8 cellular contexts compared by ENCODE assay signal in the genomic region with DNA sequence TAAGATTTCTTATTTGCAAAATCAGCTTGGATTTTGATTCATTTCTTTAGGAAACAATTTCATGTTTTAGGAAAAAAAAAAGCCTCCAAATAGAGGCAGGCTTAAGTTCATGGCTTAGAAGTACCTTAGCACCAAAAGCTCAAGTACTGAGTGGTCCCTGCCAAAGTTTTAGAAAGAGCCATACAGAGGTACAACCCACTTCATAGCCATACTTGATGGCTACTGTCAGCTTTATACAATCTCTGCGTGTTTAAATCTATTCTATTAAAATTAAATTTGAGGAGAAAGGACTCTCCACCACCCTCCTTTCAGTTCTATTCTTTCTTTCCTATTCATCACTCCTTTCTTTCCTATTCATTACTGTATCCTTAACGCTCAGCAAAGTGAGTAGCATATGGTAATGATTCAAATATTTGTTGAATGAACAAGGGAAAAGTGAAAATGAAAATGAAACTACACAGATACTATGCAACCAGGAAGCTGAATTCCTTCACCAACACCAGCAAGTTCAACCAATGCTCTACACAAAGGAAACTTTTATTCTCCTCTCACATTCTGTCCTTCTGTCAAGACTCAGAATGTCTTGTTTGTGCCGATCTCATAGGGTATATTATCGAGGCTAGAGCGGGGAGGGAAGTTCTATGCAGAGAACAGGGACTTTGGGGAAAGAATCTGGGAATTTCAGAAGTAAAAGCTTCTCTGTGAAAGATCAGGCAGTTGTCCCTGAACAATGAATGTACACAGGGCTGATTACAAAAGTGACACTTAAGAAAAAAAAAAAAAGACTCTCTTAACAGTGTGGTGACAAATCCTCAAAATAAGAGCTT.
A peak's percentile ranks its signal among the peaks of the same experiment; 100 is the strongest.
DNase-seq lines count a peak whose midpoint lies in the region; ATAC-seq and TF ChIP-seq lines count a peak whose summit lies in the region.

No MANE protein-coding gene starts in this region.

- H3K36me3 ChIP-seq in heart left ventricle (no peaks in the 10 kb centered on the region), spleen (no peaks in the 10 kb centered on the region)

- ATAC-seq in GM18868 (IDR thresholded peaks at IDR 0.05; ENCODE audit: unreplicated experiment), result peak; percentile 66
- peak in 2 of 4 donors; percentile 22 to 55 for ATAC-seq in heart left ventricle

- H3K4me1 ChIP-seq in heart left ventricle (peaks cover 0 to 42% (median 0%) of the 10 kb centered on the region in 12 donors), spleen (peaks cover 0 to 26% (median 1%) of the 10 kb centered on the region in 6 donors)

- H3K9me3 Mint-ChIP-seq in activated CD4-positive, alpha-beta memory T cell treated with anti-CD3 and anti-CD28 coated beads for 36 hours, result no peaks in the 10 kb centered on the region

- H3K4me3 ChIP-seq in HL-60 (replicated peaks; ENCODE audit: insufficient read depth, low read length) (no peak overlapping the region), heart left ventricle (peak overlapping the region in 10 of 12 donors; percentile 25 to 57 (median 37)), spleen (peak overlapping the region in 3 of 8 donors; percentile 2 to 53 (median 9))

- WGBS in heart left ventricle, 4 donors, result 58 to 65% (median 61%) methylated on average over 5 of the region's 5 CpGs
- WGBS in spleen, 5 donors, result 62 to 75% (median 68%) methylated on average over 5 of the region's 5 CpGs

- no peaks in the 10 kb centered on the region for H3K36me3 Mint-ChIP-seq in activated CD4-positive, alpha-beta memory T cell treated with anti-CD3 and anti-CD28 coated beads for 36 hours

- CTCF ChIA-PET in activated CD4-positive, alpha-beta memory T cell treated with anti-CD3 and anti-CD28 coated beads for 36 hours (lab: Charles Lee), result interaction anchor here (1.2 kb wide), 1 partner anchor 298 kb away, joined by 3 read pairs; no protein-coding TSS in a partner anchor

- intact Hi-C loops in activated CD4-positive, alpha-beta memory T cell treated with anti-CD3 and anti-CD28 coated beads for 36 hours (cut with micrococcal nuclease), result loop anchor here (5.0 kb wide), 2 partner anchors 138 to 448 kb away; partner anchors contain the start of gene SPEF2
- intact Hi-C loops in heart left ventricle (cut with DNase I), result no loop called here
- intact Hi-C loops in spleen (cut with DNase I; ENCODE audit: low total_unique reads), result no loop called here

- H3K27me3 Mint-ChIP-seq in activated CD4-positive, alpha-beta memory T cell treated with anti-CD3 and anti-CD28 coated beads for 36 hours, result no peaks in the 10 kb centered on the region

- DNase-seq in HL-60 (ENCODE audit: low read depth in 1 of 2, low spot score in 1 of 2) (peak in 1 of 2 experiments; percentile 23), heart left ventricle (no peak), spleen (no peak), erythroblast (lab: John Stamatoyannopoulos, UW) (no peak), cerebellar nuclear complex (lab: John Stamatoyannopoulos, UW) (no peak), NCI-H2227 (lab: John Stamatoyannopoulos, UW; ENCODE audit: unreplicated experiment) (no peak)
- no peak for DNase-seq in activated CD4-positive, alpha-beta memory T cell treated with anti-CD3 and anti-CD28 coated beads for 36 hours

- H3K9me3 ChIP-seq in heart left ventricle (no peaks in the 10 kb centered on the region), spleen (no peaks in the 10 kb centered on the region)

- H3K4me1 Mint-ChIP-seq in activated CD4-positive, alpha-beta memory T cell treated with anti-CD3 and anti-CD28 coated beads for 36 hours (ENCODE audit: low read depth), result peaks cover 9% of the 10 kb centered on the region

- peak overlapping the region; percentile 57 for H3K4me3 Mint-ChIP-seq in activated CD4-positive, alpha-beta memory T cell treated with anti-CD3 and anti-CD28 coated beads for 36 hours

- no peaks in the 10 kb centered on the region for H3K27me3 ChIP-seq in HL-60 (ENCODE audit: insufficient read depth, poor library complexity, severe bottlenecking)
- H3K27me3 ChIP-seq in heart left ventricle, result no peaks in the 10 kb centered on the region
- H3K27me3 ChIP-seq in spleen (replicated peaks in 1 of 7), result no peaks in the 10 kb centered on the region

- POLR2A ChIA-PET in activated CD4-positive, alpha-beta memory T cell treated with anti-CD3 and anti-CD28 coated beads for 36 hours (lab: Charles Lee), result interaction anchor here (0.6 kb wide), 1 partner anchor 445 kb away, joined by 3 read pairs; no protein-coding TSS in a partner anchor

- TF ChIP-seq POLR2A in heart left ventricle (IDR thresholded peaks at IDR 0.05) (no peak), spleen (IDR thresholded peaks at IDR 0.05) (no peak), erythroblast (IDR thresholded peaks at IDR 0.05; ENCODE audit: low read length) (no peak)

- TF ChIP-seq CTCF in HL-60 (IDR thresholded peaks at IDR 0.05; ENCODE audit: insufficient read depth, low read length), result no peak
- TF ChIP-seq CTCF in heart left ventricle (IDR thresholded peaks at IDR 0.05), result no peak
- TF ChIP-seq CTCF in spleen (IDR thresholded peaks at IDR 0.05 in 8 of 11, conservative IDR thresholded peaks at IDR 0.05 in 3 of 11), result no peak

- H3K27ac ChIP-seq in HL-60 (replicated peaks) (peak overlapping the region; percentile 92), heart left ventricle (peak overlapping the region in 11 of 12 donors; percentile 5 to 84 (median 36)), spleen (peak overlapping the region; percentile 6 to 76 (median 53))

- peak overlapping the region; percentile 78 for H3K27ac Mint-ChIP-seq in activated CD4-positive, alpha-beta memory T cell treated with anti-CD3 and anti-CD28 coated beads for 36 hours

Comparison
In these comparisons a context has a peak if more than half of its experiments do, and no peak if none do; other contexts are left out.
1. H3K27ac ChIP-seq: peak in every context shown above with its lines; median percentile 92 in HL-60; 53 in spleen; 36 in heart left ventricle.